In genomic region chr17:72338304-72338703, GRCh38 we compare ENCODE assay signal across 17 cellular contexts.
DNase-seq lines count a peak whose midpoint lies in the region; ATAC-seq and TF ChIP-seq lines count a peak whose summit lies in the region.
"Had no signal": no experiment of that assay in that cellular context is flagged by ENCODE, and none has a peak within 500 bp of the region (broad histone marks: within the 10 kb centered on the region; RNA-seq: fewer than 3 reads in every experiment).

No MANE protein-coding gene starts in this region.

- H3K36me3 ChIP-seq in HCT116 (ENCODE audit: control insufficient read depth in 1 of 2, insufficient read depth in 2 of 2, low read length in 2 of 2) (no peaks in the 10 kb centered on the region), SJSA1 (no peaks in the 10 kb centered on the region), ovary (no peaks in the 10 kb centered on the region)

- no peaks in the 10 kb centered on the region for H3K36me3 Mint-ChIP-seq in progenitor cell of endocrine pancreas (ENCODE audit: insufficient read depth)
- H3K36me3 Mint-ChIP-seq in activated naive CD4-positive, alpha-beta T cell treated with anti-CD3 and anti-CD28 coated beads, Interleukin-2, amount 10 ng/mL, durations not matched to agents 7 days and 5 days: no peaks in the 10 kb centered on the region

- TF ChIP-seq EP300 in ovary (IDR thresholded peaks at IDR 0.05): no peak

- TSS peak; percentile 74 for BruUV-seq in HCT116 (replicated peaks; lab: Mats Ljungman, UMichigan)

- H3K4me3 Mint-ChIP-seq in progenitor cell of endocrine pancreas (ENCODE audit: low read depth): no peak overlapping the region
- H3K4me3 Mint-ChIP-seq in activated naive CD4-positive, alpha-beta T cell treated with anti-CD3 and anti-CD28 coated beads, Interleukin-2, amount 10 ng/mL, durations not matched to agents 7 days and 5 days: no peak overlapping the region
- H3K4me3 Mint-ChIP-seq: activated T-cell treated with anti-CD3 and anti-CD28 coated beads, Interleukin-2, amount 50 U/mL, for 24 hours; central memory CD8-positive, alpha-beta T cell had no signal

- intact Hi-C loops in HCT116 (cut with micrococcal nuclease) (loop anchor here (5.0 kb wide), 1 partner anchor 211 kb away; no protein-coding TSS in a partner anchor), sciatic nerve (cut with DNase I) (no loop called here), ovary (cut with DNase I) (no loop called here)

- no peak for TF ChIP-seq CTCF in HCT116 (IDR thresholded peaks at IDR 0.05 in 2 of 3, conservative IDR thresholded peaks at IDR 0.05 in 1 of 3; ENCODE audit: borderline replicate concordance in 1 of 3, insufficient read depth in 1 of 3, low read depth in 2 of 3, low read length in 2 of 3)
- no peak for TF ChIP-seq CTCF in foreskin keratinocyte (conservative IDR thresholded peaks at IDR 0.05)
- TF ChIP-seq CTCF in progenitor cell of endocrine pancreas (IDR thresholded peaks at IDR 0.05; ENCODE audit: unreplicated experiment): no peak
- no peak for TF ChIP-seq CTCF in ovary (IDR thresholded peaks at IDR 0.05)

- H3K4me1 ChIP-seq in HCT116 (ENCODE audit: control insufficient read depth in 1 of 2, insufficient read depth in 2 of 2, low read length in 2 of 2): peaks cover 34 to 46% of the 10 kb centered on the region in 2 experiments
- H3K4me1 ChIP-seq in SJSA1 (replicated peaks): peaks cover 41% of the 10 kb centered on the region
- H3K4me1 ChIP-seq in foreskin keratinocyte: peaks cover 6% of the 10 kb centered on the region
- H3K4me1 ChIP-seq in ovary (ENCODE audit: insufficient read depth): no peaks in the 10 kb centered on the region

- peak overlapping the region; percentile 89 for H3K27ac ChIP-seq in HCT116 (ENCODE audit: low read depth, low read length)
- peak overlapping the region; percentile 94 for H3K27ac ChIP-seq in SJSA1
- no peak overlapping the region for H3K27ac ChIP-seq in foreskin keratinocyte
- H3K27ac ChIP-seq in ovary: no peak overlapping the region

- no peaks in the 10 kb centered on the region for H3K79me2 ChIP-seq in HCT116 (ENCODE audit: insufficient read depth, low read length)

- 27 to 46% (median 38%) methylated on average over 2 of the region's 2 CpGs for WGBS in ovary, 3 donors

- peak overlapping the region; percentile 91 for H3K27ac Mint-ChIP-seq in progenitor cell of endocrine pancreas
- no peak overlapping the region for H3K27ac Mint-ChIP-seq in activated naive CD4-positive, alpha-beta T cell treated with anti-CD3 and anti-CD28 coated beads, Interleukin-2, amount 10 ng/mL, durations not matched to agents 7 days and 5 days
- H3K27ac Mint-ChIP-seq: activated T-cell treated with anti-CD3 and anti-CD28 coated beads, Interleukin-2, amount 50 U/mL, for 24 hours had no signal

- TF ChIP-seq POLR2A in HCT116 (IDR thresholded peaks at IDR 0.05; ENCODE audit: borderline replicate concordance, extremely low read depth, insufficient read depth, insufficient read length) (no peak), ovary (IDR thresholded peaks at IDR 0.05) (no peak)

- H3K9ac ChIP-seq in HCT116 (ENCODE audit: low read length): peak overlapping the region; percentile 50

- H2AFZ ChIP-seq in HCT116 (ENCODE audit: low read depth, low read length, poor library complexity, severe bottlenecking): no peak overlapping the region

- no peaks in the 10 kb centered on the region; a peak in 1 of 4 replicates for H3K9me3 ChIP-seq in HCT116 (ENCODE audit: control insufficient read depth in 1 of 2, insufficient read depth in 1 of 2, low read depth in 1 of 2, low read length in 2 of 2)
- H3K9me3 ChIP-seq in SJSA1 (replicated peaks): no peaks in the 10 kb centered on the region
- H3K9me3 ChIP-seq in ovary: no peaks in the 10 kb centered on the region

- no peaks in the 10 kb centered on the region for H3K9me3 Mint-ChIP-seq in progenitor cell of endocrine pancreas (ENCODE audit: low read depth)
- peaks cover 2% of the 10 kb centered on the region for H3K9me3 Mint-ChIP-seq in activated naive CD4-positive, alpha-beta T cell treated with anti-CD3 and anti-CD28 coated beads, Interleukin-2, amount 10 ng/mL, durations not matched to agents 7 days and 5 days
- H3K9me3 Mint-ChIP-seq: activated T-cell treated with anti-CD3 and anti-CD28 coated beads, Interleukin-2, amount 50 U/mL, for 24 hours had no signal

- ATAC-seq in HCT116: no peak; the same call in none of the 2 replicates
- ATAC-seq in foreskin keratinocyte: peak; percentile 10
- ATAC-seq in sciatic nerve: no peak
- ATAC-seq: GM12878, K562 had no signal

- no peak for TF ChIP-seq RAD21 in HCT116 (IDR thresholded peaks at IDR 0.05; ENCODE audit: low read depth)

- H3K4me1 Mint-ChIP-seq in progenitor cell of endocrine pancreas (ENCODE audit: low read depth): peaks cover 16% of the 10 kb centered on the region
- no peaks in the 10 kb centered on the region for H3K4me1 Mint-ChIP-seq in activated naive CD4-positive, alpha-beta T cell treated with anti-CD3 and anti-CD28 coated beads, Interleukin-2, amount 10 ng/mL, durations not matched to agents 7 days and 5 days
- H3K4me1 Mint-ChIP-seq: central memory CD8-positive, alpha-beta T cell had no signal

- peak overlapping the region; percentile 80 for H3K4me2 ChIP-seq in HCT116 (ENCODE audit: low read length)

- H3K4me3 ChIP-seq in HCT116 (replicated peaks in 1 of 2; ENCODE audit: low read depth in 1 of 2, low read length in 2 of 2) (peak overlapping the region in 1 of 2 experiments; percentile 42; a peak in 1 of 4 replicates), SJSA1 (no peak overlapping the region), ovary (no peak overlapping the region)
- H3K4me3 ChIP-seq: GM12878, K562 had no signal

- DNase-seq in HCT116 (ENCODE audit: low read depth, low spot score) (no peak), SJSA1 (ENCODE audit: low read depth in 1 of 2, low spot score in 2 of 2) (no peak), foreskin keratinocyte (no peak), progenitor cell of endocrine pancreas (ENCODE audit: low spot score, unreplicated experiment) (no peak), sciatic nerve (ENCODE audit: low spot score) (no peak), ovary (no peak), T-helper 9 cell (no peak)
- no peak for DNase-seq in activated naive CD4-positive, alpha-beta T cell treated with anti-CD3 and anti-CD28 coated beads, Interleukin-2, amount 10 ng/mL, durations not matched to agents 7 days and 5 days
- DNase-seq: activated CD4-positive, alpha-beta T cell treated with anti-CD3 and anti-CD28 coated beads, Interleukin-2, amount 50 U/mL, for 48 hours; activated T-cell treated with anti-CD3 and anti-CD28 coated beads, Interleukin-2, amount 50 U/mL, for 24 hours; NCI-H1092 treated with DMSO at 0.1 percent for 48 hours; NCI-H524; nucleus accumbens; stimulated activated CD4-positive, alpha-beta T cell treated with anti-CD3 and anti-CD28 coated beads, Interleukin-4, amount 100 ng/mL, for 24 hours had no signal

- RAD21 ChIA-PET in HCT116 (lab: Charles Lee; ENCODE audit: low non-redundant PET in 1 of 2, low total read pairs in 2 of 2, uncharacterized antibody in 2 of 2, unreplicated experiment in 2 of 2): interaction anchor here in 1 of 2 experiments (1.2 kb wide), 1 partner anchor 44 kb away, joined by 3 read pairs; no protein-coding TSS in a partner anchor

- H3K27me3 Mint-ChIP-seq in progenitor cell of endocrine pancreas: peaks cover 30% of the 10 kb centered on the region
- H3K27me3 Mint-ChIP-seq in activated naive CD4-positive, alpha-beta T cell treated with anti-CD3 and anti-CD28 coated beads, Interleukin-2, amount 10 ng/mL, durations not matched to agents 7 days and 5 days: peaks cover 6% of the 10 kb centered on the region
- H3K27me3 Mint-ChIP-seq: central memory CD8-positive, alpha-beta T cell had no signal

- POLR2A ChIA-PET in HCT116 (lab: Charles Lee): interaction anchor here (1.1 to 2.1 kb wide), 4 partner anchors 23 to 218 kb away, joined by 3 to 6 read pairs (median 5); partner anchors contain the start of gene SOX9

- H3K9me2 ChIP-seq in HCT116 (ENCODE audit: insufficient read depth): no peaks in the 10 kb centered on the region

- CTCF ChIA-PET in HCT116 (lab: Charles Lee): no interaction called here
- CTCF ChIA-PET in activated naive CD4-positive, alpha-beta T cell treated with anti-CD3 and anti-CD28 coated beads, Interleukin-2, amount 10 ng/mL, durations not matched to agents 7 days and 5 days (lab: Charles Lee): no interaction called here

- no peaks in the 10 kb centered on the region for H4K20me1 ChIP-seq in HCT116 (ENCODE audit: insufficient read depth)

- no peaks in the 10 kb centered on the region for H3K27me3 ChIP-seq in HCT116 (ENCODE audit: insufficient read depth, low read length)
- H3K27me3 ChIP-seq in SJSA1 (replicated peaks): no peaks in the 10 kb centered on the region
- peaks cover 21% of the 10 kb centered on the region for H3K27me3 ChIP-seq in foreskin keratinocyte
- H3K27me3 ChIP-seq in ovary: no peaks in the 10 kb centered on the region

TF ChIP-seq in HCT116, 20 proteins besides CTCF, POLR2A, EP300 and RAD21 (continues in another document):
- no peak for TF ChIP-seq ZBTB33 (IDR thresholded peaks at IDR 0.05; ENCODE audit: extremely low read depth, insufficient replicate concordance, low read length)
- no peak for TF ChIP-seq POLR2AphosphoS5 (IDR thresholded peaks at IDR 0.05; ENCODE audit: low read depth, low read length)
- TF ChIP-seq SIN3A (IDR thresholded peaks at IDR 0.05; ENCODE audit: low read depth): no peak
- TF ChIP-seq CBX3 (IDR thresholded peaks at IDR 0.05; ENCODE audit: low read depth): no peak
- TF ChIP-seq ELF1 (IDR thresholded peaks at IDR 0.05; ENCODE audit: borderline replicate concordance, low read depth): no peak

Comparison
In these comparisons a context has a peak if more than half of its experiments do, and no peak if none do; other contexts are left out.
1. H3K27ac ChIP-seq: peak in HCT116 (single experiment) and SJSA1 (single experiment); none in foreskin keratinocyte (single experiment) and ovary (0 of 2).